In the genomic region with DNA sequence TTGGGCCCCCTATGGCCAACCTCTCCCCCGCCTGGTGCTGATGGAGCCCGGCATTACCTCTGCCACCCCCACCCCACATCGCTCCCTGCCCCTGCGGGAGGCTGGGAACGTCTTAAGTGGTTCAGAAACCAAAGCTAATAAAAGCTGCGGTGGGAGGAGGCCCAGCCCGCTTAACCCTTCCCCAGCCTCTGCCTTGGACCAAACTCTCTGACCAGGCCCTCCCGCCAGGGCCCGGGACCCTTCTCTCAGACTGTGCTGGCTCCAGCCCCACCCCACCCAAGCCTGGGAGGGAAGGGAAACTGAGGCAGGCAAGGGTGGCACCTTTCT, we compare ENCODE assay signal across 11 cellular contexts. TPM values are rescaled to one million over a fixed set of nuclear protein-coding genes. Genes with fewer than 3 reads are reported as not detected.
DNase-seq lines count a peak whose midpoint lies in the region; TF ChIP-seq lines count a peak whose summit lies in the region.
"Had no signal": no experiment of that assay in that cellular context is flagged by ENCODE, and none has a peak within 500 bp of the region (broad histone marks: within the 10 kb centered on the region; RNA-seq: fewer than 3 reads in every experiment).

No MANE protein-coding gene starts in this region.

- H3K36me3 Mint-ChIP-seq in activated CD4-positive, alpha-beta T cell treated with anti-CD3 and anti-CD28 coated beads, Interleukin-2, amount 10 ng/mL, durations not matched to agents 24 days and 14 days (ENCODE audit: low read depth) = no peaks in the 10 kb centered on the region

- H3K27ac ChIP-seq in skin epidermis = peak overlapping the region in 17 of 21 experiments; percentile 3 to 80 (median 69)

- H3K4me1 Mint-ChIP-seq in activated CD4-positive, alpha-beta T cell treated with anti-CD3 and anti-CD28 coated beads, Interleukin-2, amount 10 ng/mL, durations not matched to agents 24 days and 14 days = no peaks in the 10 kb centered on the region

- H3K27me3 Mint-ChIP-seq in activated CD4-positive, alpha-beta T cell treated with anti-CD3 and anti-CD28 coated beads, Interleukin-2, amount 10 ng/mL, durations not matched to agents 24 days and 14 days = no peaks in the 10 kb centered on the region

- intact Hi-C loops in activated CD4-positive, alpha-beta T cell treated with anti-CD3 and anti-CD28 coated beads, Interleukin-2, amount 10 ng/mL, durations not matched to agents 24 days and 14 days (cut with micrococcal nuclease) = no loop called here

- no peak for TF ChIP-seq CTCF in astrocyte of the spinal cord (IDR thresholded peaks at IDR 0.05; ENCODE audit: low read depth, low read length)

- no peak overlapping the region for H3K27ac Mint-ChIP-seq in activated CD4-positive, alpha-beta T cell treated with anti-CD3 and anti-CD28 coated beads, Interleukin-2, amount 10 ng/mL, durations not matched to agents 24 days and 14 days

- in situ Hi-C loops in astrocyte of the spinal cord (cut with HindIII; ENCODE audit: low sequenced_read_pairs) = no loop called here

- DNase-seq in EH (ENCODE audit: low read depth) (peak; percentile 59), astrocyte of the spinal cord (ENCODE audit: low read depth, low spot score) (peak; percentile 88), left kidney (ENCODE audit: low read depth, low spot score) (peak; percentile 64), DMS 273 treated with DMSO at 0.1 percent for 48 hours (lab: John Stamatoyannopoulos, UW) (no peak), NCI-H1105 treated with DMSO at 0.1 percent for 48 hours (lab: John Stamatoyannopoulos, UW) (no peak)
- DNase-seq in activated CD4-positive, alpha-beta T cell treated with anti-CD3 and anti-CD28 coated beads, Interleukin-2, amount 10 ng/mL, durations not matched to agents 24 days and 14 days = no peak
- DNase-seq in activated effector memory CD4-positive, alpha-beta T cell treated with Interleukin-2 at 50 U/mL for 16 hours = no peak
- DNase-seq: activated effector memory CD4-positive, alpha-beta T cell treated with anti-CD3 and anti-CD28 coated beads, Interleukin-2, amount 50 U/mL, for 16 hours; occipital lobe had no signal

- no peak overlapping the region for H3K4me3 Mint-ChIP-seq in activated CD4-positive, alpha-beta T cell treated with anti-CD3 and anti-CD28 coated beads, Interleukin-2, amount 10 ng/mL, durations not matched to agents 24 days and 14 days

- H3K9me3 Mint-ChIP-seq in activated CD4-positive, alpha-beta T cell treated with anti-CD3 and anti-CD28 coated beads, Interleukin-2, amount 10 ng/mL, durations not matched to agents 24 days and 14 days = no peaks in the 10 kb centered on the region

- H3K4me3 ChIP-seq in astrocyte of the spinal cord (ENCODE audit: low read depth, low read length) (no peak overlapping the region), skin epidermis (no peak overlapping the region)
- H3K4me3 ChIP-seq: HAP-1 had no signal

RNA-seq across cellular contexts. Expression of gene SMIM24, which starts 22.1 kb away (rescaled TPM):
- 0.33 TPM in 1 of 2 replicates, not detected in the other for total RNA-seq in activated CD4-positive, alpha-beta T cell treated with anti-CD3 and anti-CD28 coated beads, Interleukin-2, amount 10 ng/mL, durations not matched to agents 24 days and 14 days
- total RNA-seq: occipital lobe had no signal

RNA-seq across cellular contexts. Expression of gene SMIM44, which starts 25.0 kb away (rescaled TPM):
- not detected in 2 replicates for total RNA-seq in activated CD4-positive, alpha-beta T cell treated with anti-CD3 and anti-CD28 coated beads, Interleukin-2, amount 10 ng/mL, durations not matched to agents 24 days and 14 days
- total RNA-seq: occipital lobe had no signal

RNA-seq across cellular contexts. Expression of gene DOHH, which starts 42.3 kb away (rescaled TPM):
- total RNA-seq in activated CD4-positive, alpha-beta T cell treated with anti-CD3 and anti-CD28 coated beads, Interleukin-2, amount 10 ng/mL, durations not matched to agents 24 days and 14 days = 21.5 and 24.4 TPM in 2 replicates

RNA-seq across cellular contexts. Expression of gene FZR1, which starts 47.9 kb away (rescaled TPM):
- 37.3 and 38.7 TPM in 2 replicates for total RNA-seq in activated CD4-positive, alpha-beta T cell treated with anti-CD3 and anti-CD28 coated beads, Interleukin-2, amount 10 ng/mL, durations not matched to agents 24 days and 14 days

Comparison
In these comparisons a context has a peak if more than half of its experiments do, and no peak if none do; other contexts are left out.
1. DNase-seq: peak in EH (single experiment), astrocyte of the spinal cord (single experiment) and left kidney (single experiment); none in activated CD4-positive, alpha-beta T cell treated with anti-CD3 and anti-CD28 coated beads, Interleukin-2, amount 10 ng/mL, durations not matched to agents 24 days and 14 days (single experiment), DMS 273 treated with DMSO at 0.1 percent for 48 hours (single experiment), activated effector memory CD4-positive, alpha-beta T cell treated with Interleukin-2 at 50 U/mL for 16 hours (single experiment) and NCI-H1105 treated with DMSO at 0.1 percent for 48 hours (single experiment).